In genomic region chr22:29157759-29158535, GRCh38 we compare ENCODE assay signal across 1 cellular context.
TF ChIP-seq lines count a peak whose summit lies in the region.

No MANE protein-coding gene starts in this region.

TF ChIP-seq in K562, 482 proteins besides CTCF, POLR2A, EP300 and RAD21 (continued from another document):
- TF ChIP-seq AFF1 (IDR thresholded peaks at IDR 0.05; ENCODE audit: low read depth in 1 of 2, partially characterized antibody in 2 of 2): peak in 1 of 2 experiments; percentile 47
- 0 out of 2 replicates have a peak, but pooled peaks have one; percentile 43 for TF ChIP-seq CREB3L1 (IDR thresholded peaks at IDR 0.05; ENCODE audit: borderline replicate concordance, low read depth)
- no peak for TF ChIP-seq ZNF655 (CRISPR knock-in tag; IDR thresholded peaks at IDR 0.05)
- TF ChIP-seq E2F6 (IDR thresholded peaks at IDR 0.05; ENCODE audit: borderline replicate concordance in 1 of 2, extremely low read depth in 1 of 2, insufficient read depth in 1 of 2, insufficient read length in 1 of 2, low read depth in 1 of 2, low read length in 1 of 2, poor library complexity in 1 of 2, severe bottlenecking in 1 of 2): peak; percentile 23 to 27
- peak; percentile 97 for TF ChIP-seq RAD51 (IDR thresholded peaks at IDR 0.05; ENCODE audit: borderline replicate concordance, low read depth)
